1 cellular context compared by ENCODE assay signal in genomic region chr11:114166897-114167323, GRCh38.
TF ChIP-seq lines count a peak whose summit lies in the region.

No MANE protein-coding gene starts in this region.

TF ChIP-seq in HEK293, 187 proteins besides CTCF, POLR2A, EP300 and RAD21 (continued from another document and continues in another):
- TF ChIP-seq, protein P1, sequence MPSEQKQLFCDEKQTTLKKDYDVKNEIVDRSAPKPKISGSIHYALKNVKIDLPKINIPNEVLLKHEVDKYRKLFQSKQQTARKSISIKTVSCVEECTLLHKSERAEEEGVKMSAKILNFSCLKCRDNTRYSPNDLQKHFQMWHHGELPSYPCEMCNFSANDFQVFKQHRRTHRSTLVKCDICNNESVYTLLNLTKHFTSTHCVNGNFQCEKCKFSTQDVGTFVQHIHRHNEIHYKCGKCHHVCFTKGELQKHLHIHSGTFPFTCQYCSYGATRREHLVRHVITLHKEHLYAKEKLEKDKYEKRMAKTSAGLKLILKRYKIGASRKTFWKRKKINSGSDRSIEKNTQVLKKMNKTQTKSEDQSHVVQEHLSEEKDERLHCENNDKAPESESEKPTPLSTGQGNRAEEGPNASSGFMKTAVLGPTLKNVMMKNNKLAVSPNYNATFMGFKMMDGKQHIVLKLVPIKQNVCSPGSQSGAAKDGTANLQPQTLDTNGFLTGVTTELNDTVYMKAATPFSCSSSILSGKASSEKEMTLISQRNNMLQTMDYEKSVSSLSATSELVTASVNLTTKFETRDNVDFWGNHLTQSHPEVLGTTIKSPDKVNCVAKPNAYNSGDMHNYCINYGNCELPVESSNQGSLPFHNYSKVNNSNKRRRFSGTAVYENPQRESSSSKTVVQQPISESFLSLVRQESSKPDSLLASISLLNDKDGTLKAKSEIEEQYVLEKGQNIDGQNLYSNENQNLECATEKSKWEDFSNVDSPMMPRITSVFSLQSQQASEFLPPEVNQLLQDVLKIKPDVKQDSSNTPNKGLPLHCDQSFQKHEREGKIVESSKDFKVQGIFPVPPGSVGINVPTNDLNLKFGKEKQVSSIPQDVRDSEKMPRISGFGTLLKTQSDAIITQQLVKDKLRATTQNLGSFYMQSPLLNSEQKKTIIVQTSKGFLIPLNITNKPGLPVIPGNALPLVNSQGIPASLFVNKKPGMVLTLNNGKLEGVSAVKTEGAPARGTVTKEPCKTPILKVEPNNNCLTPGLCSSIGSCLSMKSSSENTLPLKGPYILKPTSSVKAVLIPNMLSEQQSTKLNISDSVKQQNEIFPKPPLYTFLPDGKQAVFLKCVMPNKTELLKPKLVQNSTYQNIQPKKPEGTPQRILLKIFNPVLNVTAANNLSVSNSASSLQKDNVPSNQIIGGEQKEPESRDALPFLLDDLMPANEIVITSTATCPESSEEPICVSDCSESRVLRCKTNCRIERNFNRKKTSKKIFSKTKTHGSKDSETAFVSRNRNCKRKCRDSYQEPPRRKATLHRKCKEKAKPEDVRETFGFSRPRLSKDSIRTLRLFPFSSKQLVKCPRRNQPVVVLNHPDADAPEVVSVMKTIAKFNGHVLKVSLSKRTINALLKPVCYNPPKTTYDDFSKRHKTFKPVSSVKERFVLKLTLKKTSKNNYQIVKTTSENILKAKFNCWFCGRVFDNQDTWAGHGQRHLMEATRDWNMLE (tag by site-specific recombination; conservative IDR thresholded peaks at IDR 0.05; ENCODE audit: low read depth): 0 out of 2 replicates have a peak, but pooled peaks have one; percentile 26
- peak; percentile 54; the same call in 1 of the 2 replicates for TF ChIP-seq ZSCAN23 (tag by site-specific recombination; IDR thresholded peaks at IDR 0.05)
- 0 out of 2 replicates have a peak, but pooled peaks have one; percentile 26 for TF ChIP-seq TSHZ1 (tag by site-specific recombination; IDR thresholded peaks at IDR 0.05; ENCODE audit: borderline replicate concordance)
- no peak for TF ChIP-seq ZNF280D (tag by site-specific recombination; IDR thresholded peaks at IDR 0.05)
- TF ChIP-seq KLF8 (tag by site-specific recombination; IDR thresholded peaks at IDR 0.05): peak; percentile 82
- 0 out of 2 replicates have a peak, but pooled peaks have one; percentile 44 for TF ChIP-seq ZNF324 (tag by site-specific recombination; IDR thresholded peaks at IDR 0.05)
- no peak for TF ChIP-seq SP3 (tag by site-specific recombination; IDR thresholded peaks at IDR 0.05)
- TF ChIP-seq SP7 (tag by site-specific recombination; IDR thresholded peaks at IDR 0.05): peak; percentile 79
- TF ChIP-seq ZNF558 (tag by site-specific recombination; IDR thresholded peaks at IDR 0.05): peak; percentile 71
- TF ChIP-seq, protein P2, sequence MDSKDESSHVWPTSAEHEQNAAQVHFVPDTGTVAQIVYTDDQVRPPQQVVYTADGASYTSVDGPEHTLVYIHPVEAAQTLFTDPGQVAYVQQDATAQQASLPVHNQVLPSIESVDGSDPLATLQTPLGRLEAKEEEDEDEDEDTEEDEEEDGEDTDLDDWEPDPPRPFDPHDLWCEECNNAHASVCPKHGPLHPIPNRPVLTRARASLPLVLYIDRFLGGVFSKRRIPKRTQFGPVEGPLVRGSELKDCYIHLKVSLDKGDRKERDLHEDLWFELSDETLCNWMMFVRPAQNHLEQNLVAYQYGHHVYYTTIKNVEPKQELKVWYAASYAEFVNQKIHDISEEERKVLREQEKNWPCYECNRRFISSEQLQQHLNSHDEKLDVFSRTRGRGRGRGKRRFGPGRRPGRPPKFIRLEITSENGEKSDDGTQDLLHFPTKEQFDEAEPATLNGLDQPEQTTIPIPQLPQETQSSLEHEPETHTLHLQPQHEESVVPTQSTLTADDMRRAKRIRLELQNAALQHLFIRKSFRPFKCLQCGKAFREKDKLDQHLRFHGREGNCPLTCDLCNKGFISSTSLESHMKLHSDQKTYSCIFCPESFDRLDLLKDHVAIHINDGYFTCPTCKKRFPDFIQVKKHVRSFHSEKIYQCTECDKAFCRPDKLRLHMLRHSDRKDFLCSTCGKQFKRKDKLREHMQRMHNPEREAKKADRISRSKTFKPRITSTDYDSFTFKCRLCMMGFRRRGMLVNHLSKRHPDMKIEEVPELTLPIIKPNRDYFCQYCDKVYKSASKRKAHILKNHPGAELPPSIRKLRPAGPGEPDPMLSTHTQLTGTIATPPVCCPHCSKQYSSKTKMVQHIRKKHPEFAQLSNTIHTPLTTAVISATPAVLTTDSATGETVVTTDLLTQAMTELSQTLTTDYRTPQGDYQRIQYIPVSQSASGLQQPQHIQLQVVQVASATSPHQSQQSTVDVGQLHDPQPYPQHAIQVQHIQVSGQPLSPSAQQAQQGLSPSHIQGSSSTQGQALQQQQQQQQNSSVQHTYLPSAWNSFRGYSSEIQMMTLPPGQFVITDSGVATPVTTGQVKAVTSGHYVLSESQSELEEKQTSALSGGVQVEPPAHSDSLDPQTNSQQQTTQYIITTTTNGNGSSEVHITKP (tag by site-specific recombination; IDR thresholded peaks at IDR 0.05): peak; percentile 21; the same call in 1 of the 2 replicates
- peak; percentile 73 for TF ChIP-seq ZXDB (tag by site-specific recombination; IDR thresholded peaks at IDR 0.05)
- TF ChIP-seq, protein P3, sequence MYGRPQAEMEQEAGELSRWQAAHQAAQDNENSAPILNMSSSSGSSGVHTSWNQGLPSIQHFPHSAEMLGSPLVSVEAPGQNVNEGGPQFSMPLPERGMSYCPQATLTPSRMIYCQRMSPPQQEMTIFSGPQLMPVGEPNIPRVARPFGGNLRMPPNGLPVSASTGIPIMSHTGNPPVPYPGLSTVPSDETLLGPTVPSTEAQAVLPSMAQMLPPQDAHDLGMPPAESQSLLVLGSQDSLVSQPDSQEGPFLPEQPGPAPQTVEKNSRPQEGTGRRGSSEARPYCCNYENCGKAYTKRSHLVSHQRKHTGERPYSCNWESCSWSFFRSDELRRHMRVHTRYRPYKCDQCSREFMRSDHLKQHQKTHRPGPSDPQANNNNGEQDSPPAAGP (tag by site-specific recombination; IDR thresholded peaks at IDR 0.05): no peak
- TF ChIP-seq WT1 (tag by site-specific recombination; IDR thresholded peaks at IDR 0.05): peak; percentile 81
- peak; percentile 52; the same call in 1 of the 2 replicates for TF ChIP-seq PRDM1 (tag by site-specific recombination; IDR thresholded peaks at IDR 0.05)
- TF ChIP-seq INSM2 (tag by site-specific recombination; IDR thresholded peaks at IDR 0.05): peak; percentile 42; the same call in 1 of the 2 replicates
- peak; percentile 68 for TF ChIP-seq ZNF2 (tag by site-specific recombination; IDR thresholded peaks at IDR 0.05)
- TF ChIP-seq, protein P4, sequence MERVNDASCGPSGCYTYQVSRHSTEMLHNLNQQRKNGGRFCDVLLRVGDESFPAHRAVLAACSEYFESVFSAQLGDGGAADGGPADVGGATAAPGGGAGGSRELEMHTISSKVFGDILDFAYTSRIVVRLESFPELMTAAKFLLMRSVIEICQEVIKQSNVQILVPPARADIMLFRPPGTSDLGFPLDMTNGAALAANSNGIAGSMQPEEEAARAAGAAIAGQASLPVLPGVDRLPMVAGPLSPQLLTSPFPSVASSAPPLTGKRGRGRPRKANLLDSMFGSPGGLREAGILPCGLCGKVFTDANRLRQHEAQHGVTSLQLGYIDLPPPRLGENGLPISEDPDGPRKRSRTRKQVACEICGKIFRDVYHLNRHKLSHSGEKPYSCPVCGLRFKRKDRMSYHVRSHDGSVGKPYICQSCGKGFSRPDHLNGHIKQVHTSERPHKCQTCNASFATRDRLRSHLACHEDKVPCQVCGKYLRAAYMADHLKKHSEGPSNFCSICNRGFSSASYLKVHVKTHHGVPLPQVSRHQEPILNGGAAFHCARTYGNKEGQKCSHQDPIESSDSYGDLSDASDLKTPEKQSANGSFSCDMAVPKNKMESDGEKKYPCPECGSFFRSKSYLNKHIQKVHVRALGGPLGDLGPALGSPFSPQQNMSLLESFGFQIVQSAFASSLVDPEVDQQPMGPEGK (tag by site-specific recombination; IDR thresholded peaks at IDR 0.05): peak; percentile 68
- TF ChIP-seq BCL11A (tag by site-specific recombination; IDR thresholded peaks at IDR 0.05; ENCODE audit: low read depth): peak; percentile 70; the same call in 1 of the 2 replicates
- peak; percentile 67 for TF ChIP-seq OSR2 (tag by site-specific recombination; IDR thresholded peaks at IDR 0.05)
- TF ChIP-seq, protein P5, sequence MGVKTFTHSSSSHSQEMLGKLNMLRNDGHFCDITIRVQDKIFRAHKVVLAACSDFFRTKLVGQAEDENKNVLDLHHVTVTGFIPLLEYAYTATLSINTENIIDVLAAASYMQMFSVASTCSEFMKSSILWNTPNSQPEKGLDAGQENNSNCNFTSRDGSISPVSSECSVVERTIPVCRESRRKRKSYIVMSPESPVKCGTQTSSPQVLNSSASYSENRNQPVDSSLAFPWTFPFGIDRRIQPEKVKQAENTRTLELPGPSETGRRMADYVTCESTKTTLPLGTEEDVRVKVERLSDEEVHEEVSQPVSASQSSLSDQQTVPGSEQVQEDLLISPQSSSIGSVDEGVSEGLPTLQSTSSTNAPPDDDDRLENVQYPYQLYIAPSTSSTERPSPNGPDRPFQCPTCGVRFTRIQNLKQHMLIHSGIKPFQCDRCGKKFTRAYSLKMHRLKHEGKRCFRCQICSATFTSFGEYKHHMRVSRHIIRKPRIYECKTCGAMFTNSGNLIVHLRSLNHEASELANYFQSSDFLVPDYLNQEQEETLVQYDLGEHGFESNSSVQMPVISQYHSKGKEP (tag by site-specific recombination; IDR thresholded peaks at IDR 0.05): peak; percentile 63
- TF ChIP-seq GLIS1 (tag by site-specific recombination; IDR thresholded peaks at IDR 0.05): peak; percentile 54
- peak; percentile 17; the same call in 1 of the 2 replicates for TF ChIP-seq ZNF623 (tag by site-specific recombination; IDR thresholded peaks at IDR 0.05)
- TF ChIP-seq ZBTB17 (tag by site-specific recombination; IDR thresholded peaks at IDR 0.05): peak; percentile 31; the same call in 1 of the 2 replicates
- TF ChIP-seq ZBTB8A (tag by site-specific recombination; IDR thresholded peaks at IDR 0.05): peak; percentile 74
- TF ChIP-seq KLF10 (tag by site-specific recombination; IDR thresholded peaks at IDR 0.05): peak; percentile 75
- 0 out of 2 replicates have a peak, but pooled peaks have one; percentile 46 for TF ChIP-seq ZSCAN4 (tag by site-specific recombination; IDR thresholded peaks at IDR 0.05)
